12 cellular contexts compared by ENCODE assay signal in genomic region chr5:142248853-142249462, GRCh38.
DNase-seq lines count a peak whose midpoint lies in the region; ATAC-seq and TF ChIP-seq lines count a peak whose summit lies in the region.
"Had no signal": no experiment of that assay in that cellular context is flagged by ENCODE, and none has a peak within 500 bp of the region (broad histone marks: within the 10 kb centered on the region; RNA-seq: fewer than 3 reads in every experiment).

No MANE protein-coding gene starts in this region.

- no peaks in the 10 kb centered on the region for H3K9me3 ChIP-seq in Panc1 (ENCODE audit: control insufficient read depth, insufficient read depth, low read depth, low read length)

- CTCF ChIA-PET in Panc1 (lab: Charles Lee), result no interaction called here

- H3K27me3 ChIP-seq in Panc1 (ENCODE audit: control insufficient read depth, insufficient read depth, low read length), result no peaks in the 10 kb centered on the region

- POLR2A ChIA-PET in Panc1 (lab: Charles Lee), result no interaction called here

- H3K36me3 ChIP-seq in Panc1 (ENCODE audit: control insufficient read depth, insufficient read depth, low read length), result no peaks in the 10 kb centered on the region

- TF ChIP-seq CTCF in Panc1 (IDR thresholded peaks at IDR 0.05), result no peak

- ATAC-seq in Panc1 (0 out of 2 replicates have a peak, but pooled peaks have one; percentile 32), left cardiac atrium (peak; percentile 78 to 86), GM19455 (IDR thresholded peaks at IDR 0.05; ENCODE audit: unreplicated experiment) (no peak)
- ATAC-seq: natural killer cell treated with Interleukin-12 subunit alpha and Interleukin-12 subunit beta and Interleukin-15 and Interleukin-18, amount 100 ng/mL, for 72 hours had no signal

- no TSS peak for BruUV-seq in Panc1 (replicated peaks; lab: Mats Ljungman, UMichigan)

- no peak overlapping the region; the same call in 1 of the 2 replicates for H3K27ac ChIP-seq in Panc1 (ENCODE audit: low read length)

- in situ Hi-C loops in Panc1 (cut with HindIII; ENCODE audit: low pct_unique_long_range_greater_than_20kb, low sequenced_read_pairs), result no loop called here

- DNase-seq in EH (ENCODE audit: low read depth) (peak; percentile 74), Panc1 (ENCODE audit: low read depth, low spot score) (no peak), left cardiac atrium (peak; percentile 72), posterior vena cava (ENCODE audit: low spot score) (peak; percentile 88), NCI-H1930 (lab: John Stamatoyannopoulos, UW) (no peak), KG1 (lab: John Stamatoyannopoulos, UW) (no peak), pons (ENCODE audit: low spot score) (no peak)
- DNase-seq: activated effector memory CD4-positive, alpha-beta T cell treated with Interleukin-2 at 50 U/mL for 16 hours; NCI-H1092; stimulated activated CD4-positive, alpha-beta T cell treated with anti-CD3 and anti-CD28 coated beads, Interleukin-4, amount 100 ng/mL, for 24 hours had no signal

- peaks cover 4% of the 10 kb centered on the region; the same call in 1 of the 2 replicates for H3K4me1 ChIP-seq in Panc1 (ENCODE audit: control insufficient read depth, insufficient read depth, low read length)

- H3K4me3 ChIP-seq in Panc1 (ENCODE audit: low read depth in 2 of 2, low read length in 2 of 2), result no peak overlapping the region

- intact Hi-C loops in Panc1 (cut with micrococcal nuclease; ENCODE audit: unreplicated experiment), result no loop called here
- intact Hi-C loops in left cardiac atrium (cut with DNase I), result no loop called here
- intact Hi-C loops in posterior vena cava (cut with DNase I), result no loop called here

Comparison
In these comparisons a context has a peak if more than half of its experiments do, and no peak if none do; other contexts are left out.
1. DNase-seq: peak in EH (single experiment), left cardiac atrium (single experiment) and posterior vena cava (single experiment); none in Panc1 (single experiment), NCI-H1930 (0 of 2), KG1 (single experiment) and pons (single experiment).